In the genomic region with DNA sequence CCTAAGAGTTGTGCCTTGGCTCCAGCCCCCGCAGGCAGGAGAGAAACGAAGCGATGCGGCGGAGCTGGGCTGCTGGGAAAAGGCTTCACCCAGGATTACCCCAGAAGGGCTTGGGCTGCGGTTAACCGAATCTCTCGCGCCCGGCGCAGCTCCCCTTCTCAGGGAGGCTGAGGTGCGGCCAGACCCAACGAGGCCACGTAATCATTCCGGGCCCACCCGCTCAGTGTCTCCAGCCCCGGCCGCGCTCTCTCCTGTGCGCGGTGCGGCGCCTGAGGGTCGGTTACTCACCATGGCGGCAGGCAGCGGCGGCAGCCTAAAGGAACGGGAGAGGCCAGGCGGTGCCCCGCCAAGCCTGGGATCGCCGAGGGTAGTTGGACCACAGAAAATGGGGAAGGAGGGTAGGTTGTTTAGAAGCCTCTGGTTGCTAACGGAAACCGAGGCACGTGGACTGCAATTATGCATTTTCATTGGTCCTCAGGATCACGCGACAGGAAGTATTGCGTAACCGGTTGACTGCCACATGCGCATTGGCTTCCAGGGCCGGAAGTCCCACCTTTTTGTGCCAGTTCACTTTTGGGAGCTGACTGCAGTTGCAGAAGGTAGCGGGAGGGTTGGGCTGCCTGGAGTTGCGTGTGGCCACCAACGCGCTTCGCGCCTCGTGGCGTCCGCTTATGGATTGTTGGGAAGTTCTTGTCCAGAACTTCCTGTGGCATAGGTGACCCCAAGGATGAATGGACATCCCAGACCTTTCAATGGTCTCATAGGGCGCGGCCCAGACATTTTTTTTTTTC, we compare ENCODE assay signal across 8 cellular contexts. TPM values are rescaled to one million over a fixed set of nuclear protein-coding genes. Genes with fewer than 3 reads are reported as not detected.
DNase-seq lines count a peak whose midpoint lies in the region; ATAC-seq and TF ChIP-seq lines count a peak whose summit lies in the region.

Gene LZTFL1 (minus strand): TSS at position 419 of the 791 bp plus-strand sequence. CDS start 128 bp downstream, at position 291.

- H3K9me3 ChIP-seq in right cardiac atrium (ENCODE audit: control insufficient read depth, low read length), result no peaks in the 10 kb centered on the region
- no peaks in the 10 kb centered on the region for H3K9me3 ChIP-seq in psoas muscle

- TF ChIP-seq CTCF in GM10266 (IDR thresholded peaks at IDR 0.05; ENCODE audit: control insufficient read depth, insufficient read depth, low read depth, missing control alignments) (no peak), psoas muscle (IDR thresholded peaks at IDR 0.05) (no peak)

- 4% methylated on average over 52 of the region's 52 CpGs for WGBS in right cardiac atrium
- 2 to 4% (median 3%) methylated on average over 47 to 52 of the region's 52 CpGs for WGBS in psoas muscle, 3 donors
- WGBS in urinary bladder, result 2% methylated on average over 52 of the region's 52 CpGs

- ATAC-seq in HG02840 (IDR thresholded peaks at IDR 0.05; ENCODE audit: low FRiP score, unreplicated experiment), result peak; percentile 90
- peak; percentile 98 to 99 for ATAC-seq in right cardiac atrium
- ATAC-seq in psoas muscle, result peak; percentile 97 to 99 (median 98)

- H3K4me3 ChIP-seq in right cardiac atrium (ENCODE audit: low read length) (peak within 1 kb of the TSS; percentile 82), psoas muscle (peak within 1 kb of the TSS; percentile 98), urinary bladder (ENCODE audit: low read depth, low read length) (peak within 1 kb of the TSS; percentile 79)

- DNase-seq in GM10266 (ENCODE audit: extremely low spot score) (peak; percentile 87), NCI-H1694 treated with DMSO at 0.1 percent for 48 hours (lab: John Stamatoyannopoulos, UW) (peak; percentile 71), T-helper 2 cell (peak; percentile 46 to 93 (median 79)), anterior cingulate cortex (lab: John Stamatoyannopoulos, UW) (peak; percentile 48 to 96 (median 88)), right cardiac atrium (peak; percentile 93 to 96 (median 93)), psoas muscle (peak; percentile 90 to 95)

- H3K27ac ChIP-seq in right cardiac atrium (ENCODE audit: low read length) (peak within 1 kb of the TSS; percentile 60), psoas muscle (peak within 1 kb of the TSS; percentile 61), urinary bladder (ENCODE audit: low read depth) (no peak within 1 kb of the TSS)

- H3K27me3 ChIP-seq in right cardiac atrium (ENCODE audit: control insufficient read depth, insufficient read depth) (no peaks in the 10 kb centered on the region), psoas muscle (ENCODE audit: insufficient read depth in 3 of 3, low read length in 2 of 3) (no peaks in the 10 kb centered on the region)

- intact Hi-C loops in right cardiac atrium (cut with DNase I), result no loop called here
- intact Hi-C loops in psoas muscle (cut with DNase I), result loop anchor here in 1 of 2 donors (5.0 kb wide), 1 partner anchor 235 kb away; no protein-coding TSS in a partner anchor

- H3K4me1 ChIP-seq in right cardiac atrium (ENCODE audit: control insufficient read depth, insufficient read depth, low read length) (peaks cover 2% of the 10 kb centered on the region), psoas muscle (peaks cover 8% of the 10 kb centered on the region), urinary bladder (ENCODE audit: insufficient read depth) (no peaks in the 10 kb centered on the region)

- H3K36me3 ChIP-seq in psoas muscle (ENCODE audit: insufficient read depth in 1 of 2, low read depth in 1 of 2) (no peaks in the 10 kb centered on the region), urinary bladder (ENCODE audit: insufficient read depth) (no peaks in the 10 kb centered on the region)

RNA-seq across cellular contexts. Expression of gene LZTFL1, which starts in this region (rescaled TPM):
- total RNA-seq in right cardiac atrium (10 to 100 TPM; 10.1 to 13.4 (median 11.8) TPM), psoas muscle (1 to 10 TPM; 4.2 to 5.6 (median 5.4) TPM), urinary bladder (39.1 TPM)
- polyA plus RNA-seq in right cardiac atrium (5.0 TPM), psoas muscle (10 to 100 TPM in 1 of 3 donors, 1 to 10 TPM in 2; 3.1 to 15.9 (median 4.0) TPM), urinary bladder (13.8 TPM)
